Comparison of ENCODE assay signal across 8 cellular contexts in the genomic region with DNA sequence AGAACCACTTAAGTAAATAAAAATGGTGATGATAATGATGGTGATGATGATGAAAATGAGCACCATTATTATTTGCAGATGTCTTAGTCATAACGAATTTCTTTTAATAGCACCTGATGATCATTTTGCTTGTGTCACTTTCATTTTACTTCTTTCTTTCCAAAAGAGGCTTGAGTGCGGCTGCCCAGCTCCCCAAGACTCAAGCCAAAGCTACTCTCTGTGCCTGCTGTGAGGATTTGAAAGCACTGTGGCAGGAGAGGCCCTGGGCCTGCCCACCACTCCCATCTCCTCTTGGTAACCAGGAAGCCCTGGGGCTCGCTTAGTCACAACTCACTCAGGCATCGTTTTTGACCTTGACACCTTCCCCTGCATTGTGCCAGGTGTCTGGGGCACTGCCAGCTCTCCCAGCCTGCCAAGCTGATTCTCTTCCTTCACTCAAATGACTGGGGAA. TPM values are rescaled to one million over a fixed set of nuclear protein-coding genes. Genes with fewer than 3 reads are reported as not detected.
A peak's percentile ranks its signal among the peaks of the same experiment; 100 is the strongest.
DNase-seq lines count a peak whose midpoint lies in the region; ATAC-seq and TF ChIP-seq lines count a peak whose summit lies in the region.
"Had no signal": no experiment of that assay in that cellular context is flagged by ENCODE, and none has a peak within 500 bp of the region (broad histone marks: within the 10 kb centered on the region; RNA-seq: fewer than 3 reads in every experiment).

No MANE protein-coding gene starts in this region.

- no peak overlapping the region for H4K91ac ChIP-seq in mesenchymal stem cell (ENCODE audit: low read length)

- no peaks in the 10 kb centered on the region for H3K9me2 ChIP-seq in GM23248 (ENCODE audit: insufficient read depth)

- H3K14ac ChIP-seq in mesenchymal stem cell (ENCODE audit: low read length in 2 of 2) = peak overlapping the region in 1 of 2 experiments; percentile 66

- CTCF ChIA-PET in WTC11 (lab: Charles Lee) = no interaction called here

- peak overlapping the region in 1 of 2 experiments; percentile 51 for H2BK12ac ChIP-seq in mesenchymal stem cell (ENCODE audit: low read length in 2 of 2)

- TF ChIP-seq CTCF in foreskin fibroblast (IDR thresholded peaks at IDR 0.05; ENCODE audit: low read depth, low read length) (no peak), WTC11 (IDR thresholded peaks at IDR 0.05) (no peak)

- no peak overlapping the region for H2BK120ac ChIP-seq in mesenchymal stem cell (ENCODE audit: low read depth, low read length)

- no peaks in the 10 kb centered on the region for H4K20me1 ChIP-seq in GM23248 (ENCODE audit: insufficient read depth)

- in situ Hi-C loops in GM23248 (cut with MboI) = no loop called here

- no peaks in the 10 kb centered on the region for H3K79me2 ChIP-seq in GM23248 (ENCODE audit: insufficient read depth)

- intact Hi-C loops in activated T-helper 2 cell treated with anti-CD3 and anti-CD28 coated beads, Interferon-gamma antibody, Interleukin-2, Interleukin-4, amounts not matched to agents 10 μg/mL and 5 μg/mL and 100 μg/mL, durations not matched to agents 14 hours and 24 hours and 36 hours (cut with micrococcal nuclease) = no loop called here

- peaks cover 14% of the 10 kb centered on the region; the same call in 1 of the 2 replicates for H3K36me3 Mint-ChIP-seq in WTC11
- no peaks in the 10 kb centered on the region for H3K36me3 Mint-ChIP-seq in activated T-helper 2 cell treated with anti-CD3 and anti-CD28 coated beads, Interferon-gamma antibody, Interleukin-2, Interleukin-4, amounts not matched to agents 10 μg/mL and 5 μg/mL and 100 μg/mL, durations not matched to agents 14 hours and 24 hours and 36 hours (ENCODE audit: low read depth)

- ATAC-seq in WTC11 = no peak
- ATAC-seq: K562 had no signal

- no peak overlapping the region for H2AK5ac ChIP-seq in mesenchymal stem cell (ENCODE audit: low read length, severe bottlenecking)

- H3K36me3 ChIP-seq in GM23248 (ENCODE audit: low read depth) (no peaks in the 10 kb centered on the region), mesenchymal stem cell (ENCODE audit: control insufficient read depth in 1 of 2, insufficient read depth in 2 of 2, low read depth in 1 of 2, low read length in 2 of 2) (no peaks in the 10 kb centered on the region)

- H2AFZ ChIP-seq in GM23248 (no peak overlapping the region), mesenchymal stem cell (ENCODE audit: low read depth, low read length) (no peak overlapping the region)

- H3K9me3 Mint-ChIP-seq in WTC11 = peaks cover 11% of the 10 kb centered on the region
- no peaks in the 10 kb centered on the region for H3K9me3 Mint-ChIP-seq in activated T-helper 2 cell treated with anti-CD3 and anti-CD28 coated beads, Interferon-gamma antibody, Interleukin-2, Interleukin-4, amounts not matched to agents 10 μg/mL and 5 μg/mL and 100 μg/mL, durations not matched to agents 14 hours and 24 hours and 36 hours

- H3K27ac ChIP-seq in GM23248 (no peak overlapping the region), mesenchymal stem cell (ENCODE audit: low read length, poor library complexity, severe bottlenecking) (no peak overlapping the region)

- H3K27me3 ChIP-seq in GM23248 (replicated peaks; ENCODE audit: insufficient read depth) (no peaks in the 10 kb centered on the region), mesenchymal stem cell (ENCODE audit: control insufficient read depth in 1 of 2, insufficient read depth in 1 of 2, low read length in 2 of 2) (peaks cover 0 to 4% of the 10 kb centered on the region in 2 experiments)

- WGBS in GM23248 (ENCODE audit: low coverage in 1 of 2, low lambda C conversion rate in 2 of 2, missing lambda C conversion rate in 2 of 2), 2 experiments = 64 to 66% methylated on average over 4 of the region's 4 CpGs
- WGBS in mesenchymal stem cell = 78% methylated on average over 4 of the region's 4 CpGs

- H3K4me1 ChIP-seq in GM23248 (ENCODE audit: insufficient read depth) (peaks cover 34% of the 10 kb centered on the region), mesenchymal stem cell (ENCODE audit: control insufficient read depth, insufficient read depth, low read depth, low read length) (peaks cover 26% of the 10 kb centered on the region)

- POLR2A ChIA-PET in WTC11 (lab: Charles Lee) = no interaction called here

- H3K27me3 Mint-ChIP-seq in WTC11 (ENCODE audit: low read depth) = no peaks in the 10 kb centered on the region
- peaks cover under 1% of the 10 kb centered on the region for H3K27me3 Mint-ChIP-seq in activated T-helper 2 cell treated with anti-CD3 and anti-CD28 coated beads, Interferon-gamma antibody, Interleukin-2, Interleukin-4, amounts not matched to agents 10 μg/mL and 5 μg/mL and 100 μg/mL, durations not matched to agents 14 hours and 24 hours and 36 hours (ENCODE audit: low read depth)

- no peak overlapping the region for H3K4me3 Mint-ChIP-seq in WTC11
- H3K4me3 Mint-ChIP-seq in activated T-helper 2 cell treated with anti-CD3 and anti-CD28 coated beads, Interferon-gamma antibody, Interleukin-2, Interleukin-4, amounts not matched to agents 10 μg/mL and 5 μg/mL and 100 μg/mL, durations not matched to agents 14 hours and 24 hours and 36 hours (ENCODE audit: low read depth) = no peak overlapping the region

- H2BK15ac ChIP-seq in mesenchymal stem cell (ENCODE audit: low read depth, poor library complexity, severe bottlenecking) = no peak overlapping the region

- H3K79me1 ChIP-seq in mesenchymal stem cell (replicated peaks; ENCODE audit: low read length, poor library complexity, severe bottlenecking) = no peaks in the 10 kb centered on the region

- H2BK5ac ChIP-seq in mesenchymal stem cell (ENCODE audit: low read depth, low read length, poor library complexity, severe bottlenecking) = no peak overlapping the region

- H3K4me2 ChIP-seq in GM23248 (ENCODE audit: unreplicated experiment) (no peak overlapping the region), mesenchymal stem cell (ENCODE audit: low read length, poor library complexity, severe bottlenecking) (no peak overlapping the region)

- H3F3A ChIP-seq in GM23248 (ENCODE audit: insufficient read depth) = peaks cover 35% of the 10 kb centered on the region

- H3K9me3 ChIP-seq in GM23248 (ENCODE audit: low read depth) (no peaks in the 10 kb centered on the region), mesenchymal stem cell (ENCODE audit: control insufficient read depth, low read length) (no peaks in the 10 kb centered on the region)

- H3K27ac Mint-ChIP-seq in WTC11 = no peak overlapping the region
- H3K27ac Mint-ChIP-seq in activated T-helper 2 cell treated with anti-CD3 and anti-CD28 coated beads, Interferon-gamma antibody, Interleukin-2, Interleukin-4, amounts not matched to agents 10 μg/mL and 5 μg/mL and 100 μg/mL, durations not matched to agents 14 hours and 24 hours and 36 hours = no peak overlapping the region

- peak; percentile 34 for DNase-seq in GM23248
- DNase-seq in NCI-H2196 (lab: John Stamatoyannopoulos, UW; ENCODE audit: unreplicated experiment) = peak; percentile 82
- DNase-seq in foreskin fibroblast = peak; percentile 76 to 86
- no peak for DNase-seq in stimulated activated CD4-positive, alpha-beta T cell treated with anti-CD3 and anti-CD28 coated beads, Interleukin-2, amount 100 ng/mL, for 24 hours
- no peak for DNase-seq in WTC11 (ENCODE audit: low spot score)
- DNase-seq in activated T-helper 2 cell treated with anti-CD3 and anti-CD28 coated beads, Interferon-gamma antibody, Interleukin-2, Interleukin-4, amounts not matched to agents 10 μg/mL and 5 μg/mL and 100 μg/mL, durations not matched to agents 14 hours and 24 hours and 36 hours (ENCODE audit: low spot score) = no peak
- no peak for DNase-seq in mesenchymal stem cell

- H4K8ac ChIP-seq in mesenchymal stem cell (ENCODE audit: low read length) = no peak overlapping the region

- H3K18ac ChIP-seq in mesenchymal stem cell (ENCODE audit: low read depth in 1 of 2, low read length in 2 of 2) = no peak overlapping the region

- no peak overlapping the region for H3K4ac ChIP-seq in mesenchymal stem cell (ENCODE audit: low read depth in 1 of 2, low read length in 2 of 2)

- H3K4me3 ChIP-seq in GM23248 (no peak overlapping the region), foreskin fibroblast (ENCODE audit: low read depth in 1 of 2, low read length in 2 of 2) (no peak overlapping the region), mesenchymal stem cell (ENCODE audit: insufficient read depth in 1 of 2, low read depth in 1 of 2, low read length in 2 of 2) (no peak overlapping the region)
- H3K4me3 ChIP-seq: K562 had no signal

- H3K9ac ChIP-seq in GM23248 (no peak overlapping the region), mesenchymal stem cell (ENCODE audit: low read length) (no peak overlapping the region)

- H3K4me1 Mint-ChIP-seq in WTC11 = peaks cover 18% of the 10 kb centered on the region
- H3K4me1 Mint-ChIP-seq in activated T-helper 2 cell treated with anti-CD3 and anti-CD28 coated beads, Interferon-gamma antibody, Interleukin-2, Interleukin-4, amounts not matched to agents 10 μg/mL and 5 μg/mL and 100 μg/mL, durations not matched to agents 14 hours and 24 hours and 36 hours (ENCODE audit: low read depth) = peaks cover 4% of the 10 kb centered on the region

- no peak overlapping the region for H3K23ac ChIP-seq in mesenchymal stem cell (ENCODE audit: low read length in 2 of 2)

TF ChIP-seq in WTC11, 78 proteins besides CTCF, POLR2A, EP300 and RAD21:
- TF ChIP-seq TEAD4 (CRISPR knock-in tag; IDR thresholded peaks at IDR 0.05) (no peak), CREB1 (CRISPR knock-in tag; IDR thresholded peaks at IDR 0.05) (no peak), FOXJ3 (CRISPR knock-in tag; IDR thresholded peaks at IDR 0.05; ENCODE audit: borderline replicate concordance) (no peak)

RNA-seq across cellular contexts. Expression of a gene that starts 41.2 kb away (rescaled TPM):
- total RNA-seq in GM23248 (2014; rRNA removed; shearing (Covaris generic)) = 979 and 1,006 TPM in 2 replicates
- 1,627 and 1,708 TPM in 2 replicates for polyA plus RNA-seq in GM23248 (2016; fragmentation: Nextera tagmentation; extraction: Ambion mirVana)
- total RNA-seq in WTC11 (2021) = 3,135 to 3,488 TPM (median 3,463 TPM) in 3 replicates
- 3,117 and 3,296 TPM in 2 replicates for total RNA-seq in activated T-helper 2 cell treated with anti-CD3 and anti-CD28 coated beads, Interferon-gamma antibody, Interleukin-2, Interleukin-4, amounts not matched to agents 10 μg/mL and 5 μg/mL and 100 μg/mL, durations not matched to agents 14 hours and 24 hours and 36 hours
- polyA plus RNA-seq in mesenchymal stem cell (2013, experiment 1 of 2) = 9,229 TPM
- 8,918 TPM for polyA plus RNA-seq in mesenchymal stem cell (2013, experiment 2 of 2)

Comparison
In these comparisons a context has a peak if more than half of its experiments do, and no peak if none do; other contexts are left out.
1. DNase-seq: peak in GM23248 (single experiment), NCI-H2196 (single experiment) and foreskin fibroblast (2 of 2); none in stimulated activated CD4-positive, alpha-beta T cell treated with anti-CD3 and anti-CD28 coated beads, Interleukin-2, amount 100 ng/mL, for 24 hours (0 of 2), WTC11 (single experiment), activated T-helper 2 cell treated with anti-CD3 and anti-CD28 coated beads, Interferon-gamma antibody, Interleukin-2, Interleukin-4, amounts not matched to agents 10 μg/mL and 5 μg/mL and 100 μg/mL, durations not matched to agents 14 hours and 24 hours and 36 hours (single experiment) and mesenchymal stem cell (single experiment).